14 cellular contexts compared by ENCODE assay signal in the genomic region with DNA sequence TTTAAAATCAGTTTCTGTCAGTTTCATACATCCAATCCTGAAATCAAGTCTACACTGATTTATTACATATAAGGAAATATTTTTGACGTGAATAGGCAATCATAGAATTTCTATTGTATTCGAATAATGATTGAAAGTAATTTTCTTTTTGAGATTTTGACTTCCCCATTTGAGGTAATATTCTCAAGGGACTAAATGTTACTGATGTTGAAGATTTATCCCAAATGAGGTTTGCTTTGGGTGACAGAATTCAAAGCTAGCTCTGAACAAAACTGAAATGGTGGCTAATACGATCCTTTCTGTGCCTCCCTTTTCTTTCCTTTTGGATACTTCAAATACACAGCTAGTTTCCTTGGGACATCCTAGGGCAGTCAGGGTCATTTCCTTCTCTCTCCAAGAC. TPM values are rescaled to one million over a fixed set of nuclear protein-coding genes. Genes with fewer than 3 reads are reported as not detected.
DNase-seq lines count a peak whose midpoint lies in the region; ATAC-seq and TF ChIP-seq lines count a peak whose summit lies in the region.
"Had no signal": no experiment of that assay in that cellular context is flagged by ENCODE, and none has a peak within 500 bp of the region (broad histone marks: within the 10 kb centered on the region; RNA-seq: fewer than 3 reads in every experiment).

No MANE protein-coding gene starts in this region.

- H3K4me2 ChIP-seq in BLaER1 treated with 17β-estradiol and CSF1 and Interleukin-3, amounts not matched to agents 10 nM and 100 nM, result peak overlapping the region; percentile 48 to 87 (median 70)

- no peak for DNase-seq in adrenal gland
- DNase-seq in right lobe of liver, result no peak
- DNase-seq in stomach, result no peak
- DNase-seq in NCI-H1092 treated with DMSO at 0.1 percent for 48 hours (lab: John Stamatoyannopoulos, UW), result no peak
- DNase-seq in NCI-H510A (lab: John Stamatoyannopoulos, UW), result no peak
- DNase-seq in mucosa of gallbladder (ENCODE audit: low spot score), result no peak
- DNase-seq in activated CD8-positive, alpha-beta memory T cell treated with anti-CD3 and anti-CD28 coated beads for 24 hours, result no peak
- DNase-seq: CD4-positive, alpha-beta T cell; cortex of kidney; EL; NCI-H1694; stimulated activated CD4-positive, alpha-beta T cell treated with anti-CD3 and anti-CD28 coated beads, Interleukin-12 subunit alpha, Interleukin-12 subunit beta, amount 100 ng/mL, for 4 hours had no signal

- 0 out of 22 replicates have a peak, but pooled peaks cover 0 to 3% (median 0%) of the 10 kb centered on the region in 11 experiments for H3K36me3 ChIP-seq in BLaER1 treated with 17β-estradiol and CSF1 and Interleukin-3, amounts not matched to agents 10 nM and 100 nM
- H3K36me3 ChIP-seq in adrenal gland (replicated peaks in 1 of 2), result no peaks in the 10 kb centered on the region
- H3K36me3 ChIP-seq in right lobe of liver, result no peaks in the 10 kb centered on the region
- peaks cover 0 to 4% (median 0%) of the 10 kb centered on the region in 4 donors for H3K36me3 ChIP-seq in stomach

- WGBS in adrenal gland, 4 donors, result 59 to 71% (median 69%) methylated on average over 3 of the region's 3 CpGs
- 57% methylated on average over 3 of the region's 3 CpGs for WGBS in right lobe of liver (ENCODE audit: insufficient coverage, low coverage, low lambda C conversion rate, missing lambda C conversion rate)
- WGBS in stomach, 5 donors, result 79 to 89% (median 85%) methylated on average over 3 of the region's 3 CpGs

- H3K4me1 ChIP-seq in BLaER1 treated with 17β-estradiol and CSF1 and Interleukin-3, amounts not matched to agents 10 nM and 100 nM, result peaks cover 20 to 63% (median 31%) of the 10 kb centered on the region in 10 experiments
- peaks cover 23 to 31% of the 10 kb centered on the region in 2 donors for H3K4me1 ChIP-seq in adrenal gland (replicated peaks in 1 of 2)
- H3K4me1 ChIP-seq in right lobe of liver, result peaks cover 0 to 27% (median 10%) of the 10 kb centered on the region in 4 donors
- H3K4me1 ChIP-seq in stomach, result peaks cover 0 to 32% (median 17%) of the 10 kb centered on the region in 4 donors

- H3K27ac ChIP-seq in BLaER1 treated with 17β-estradiol and CSF1 and Interleukin-3, amounts not matched to agents 10 nM and 100 nM, result peak overlapping the region in 5 of 11 experiments; percentile 0 to 71 (median 27); a peak in 5 of 22 replicates
- H3K27ac ChIP-seq in adrenal gland (peak overlapping the region; percentile 70 to 93 (median 82)), right lobe of liver (peak overlapping the region; percentile 22 to 42 (median 29)), stomach (peak overlapping the region in 4 of 5 donors; percentile 31 to 83 (median 78))

- TF ChIP-seq CTCF in adrenal gland (IDR thresholded peaks at IDR 0.05) (no peak), right lobe of liver (IDR thresholded peaks at IDR 0.05) (no peak), stomach (IDR thresholded peaks at IDR 0.05) (no peak)

- intact Hi-C loops in adrenal gland (cut with DNase I), result no loop called here
- intact Hi-C loops in right lobe of liver (cut with DNase I), result no loop called here
- intact Hi-C loops in stomach (cut with DNase I; ENCODE audit: low total_unique reads), result no loop called here

- peak overlapping the region in 3 of 11 experiments; percentile 1 to 52 (median 8); a peak in 3 of 22 replicates for H3K9ac ChIP-seq in BLaER1 treated with 17β-estradiol and CSF1 and Interleukin-3, amounts not matched to agents 10 nM and 100 nM

- H3K27me3 ChIP-seq in BLaER1 treated with 17β-estradiol and CSF1 and Interleukin-3, amounts not matched to agents 10 nM and 100 nM, result no peaks in the 10 kb centered on the region
- H3K27me3 ChIP-seq in adrenal gland, result no peaks in the 10 kb centered on the region
- no peaks in the 10 kb centered on the region for H3K27me3 ChIP-seq in right lobe of liver
- no peaks in the 10 kb centered on the region for H3K27me3 ChIP-seq in stomach

- no peak for ATAC-seq in right lobe of liver

- TF ChIP-seq POLR2A in adrenal gland (IDR thresholded peaks at IDR 0.05), result no peak
- TF ChIP-seq POLR2A in right lobe of liver (IDR thresholded peaks at IDR 0.05), result no peak
- no peak for TF ChIP-seq POLR2A in stomach (IDR thresholded peaks at IDR 0.05)

- peak overlapping the region in 1 of 10 experiments; percentile 7; a peak in 1 of 20 replicates for H3K4me3 ChIP-seq in BLaER1 treated with 17β-estradiol and CSF1 and Interleukin-3, amounts not matched to agents 10 nM and 100 nM
- H3K4me3 ChIP-seq in adrenal gland, result peak overlapping the region in 1 of 4 donors; percentile 8
- H3K4me3 ChIP-seq in right lobe of liver, result no peak overlapping the region
- no peak overlapping the region for H3K4me3 ChIP-seq in stomach
- H3K4me3 ChIP-seq: K562 had no signal

- no peaks in the 10 kb centered on the region; a peak in 1 of 22 replicates for H4K20me1 ChIP-seq in BLaER1 treated with 17β-estradiol and CSF1 and Interleukin-3, amounts not matched to agents 10 nM and 100 nM

- H3K9me3 ChIP-seq in BLaER1 treated with 17β-estradiol and CSF1 and Interleukin-3, amounts not matched to agents 10 nM and 100 nM (replicated peaks in 1 of 11), result no peaks in the 10 kb centered on the region
- H3K9me3 ChIP-seq in adrenal gland (replicated peaks in 1 of 3) (no peaks in the 10 kb centered on the region), right lobe of liver (no peaks in the 10 kb centered on the region), stomach (no peaks in the 10 kb centered on the region)

- TF ChIP-seq EP300 in stomach (IDR thresholded peaks at IDR 0.05), result no peak

RNA-seq across cellular contexts. Expression of gene CNBP, which starts 12.9 kb away (rescaled TPM):
- total RNA-seq in adrenal gland, result 100 to 1,000 TPM; 336 to 804 (median 488) TPM
- 100 to 1,000 TPM; 373 to 465 (median 424) TPM for polyA plus RNA-seq in adrenal gland
- 100 to 1,000 TPM; 164 to 222 (median 215) TPM for total RNA-seq in right lobe of liver
- 100 to 1,000 TPM; 185 to 399 (median 202) TPM for total RNA-seq in stomach
- polyA plus RNA-seq in stomach, result 100 to 1,000 TPM; 315 to 537 (median 323) TPM
- 315 TPM for total RNA-seq in mucosa of gallbladder

RNA-seq across cellular contexts. Expression of gene ISY1, which starts 35.7 kb away (rescaled TPM):
- total RNA-seq in adrenal gland (10 to 100 TPM in 7 of 8 donors, 1 to 10 TPM in 1; 4.1 to 40.0 (median 26.1) TPM), right lobe of liver (10 to 100 TPM in 2 of 6 experiments, 1 to 10 TPM in 4; 2.8 to 10.8 (median 8.9) TPM), stomach (10 to 100 TPM in 1 of 5 donors, 1 to 10 TPM in 4; 5.4 to 24.4 (median 7.0) TPM), mucosa of gallbladder (23.6 TPM)
- polyA plus RNA-seq in adrenal gland (10 to 100 TPM; 15.0 to 39.7 (median 17.7) TPM), stomach (10 to 100 TPM; 17.8 to 31.5 (median 19.5) TPM)

RNA-seq across cellular contexts. Expression of gene COPG1, which starts 52.8 kb away (rescaled TPM):
- 100 to 1,000 TPM; 105 to 318 (median 162) TPM for total RNA-seq in adrenal gland
- polyA plus RNA-seq in adrenal gland, result 100 to 1,000 TPM in 2 of 3 donors, 10 to 100 TPM in 1; 84.9 to 182 (median 160) TPM
- total RNA-seq in right lobe of liver, result 100 to 1,000 TPM in 5 of 6 experiments, 10 to 100 TPM in 1; 75.9 to 140 (median 119) TPM
- total RNA-seq in stomach, result 100 to 1,000 TPM in 4 of 5 donors, 10 to 100 TPM in 1; 38.5 to 356 (median 114) TPM
- polyA plus RNA-seq in stomach, result 100 to 1,000 TPM in 1 of 3 donors, 10 to 100 TPM in 2; 79.8 to 113 (median 88.7) TPM
- total RNA-seq in mucosa of gallbladder, result 216 TPM
